ENCODE assay signal across 26 cellular contexts in the genomic region with DNA sequence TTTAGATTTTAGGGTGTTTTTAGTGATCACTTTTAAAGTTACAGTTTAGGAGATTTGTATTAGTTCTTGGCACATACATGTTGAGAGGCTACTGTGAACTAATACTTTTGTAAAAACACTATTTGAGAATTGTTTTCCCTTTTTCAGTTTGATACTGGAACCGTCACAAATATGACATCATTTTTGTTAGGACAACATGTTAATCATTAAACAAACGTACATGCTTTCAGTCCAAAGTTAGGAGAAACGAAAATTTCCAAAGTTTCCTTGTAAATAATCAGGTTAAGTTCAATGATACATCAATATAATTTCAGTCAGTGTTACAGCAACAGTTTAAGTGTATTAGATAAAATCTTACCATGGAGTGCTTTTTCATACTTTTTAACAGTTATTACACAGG. TPM values are rescaled to one million over a fixed set of nuclear protein-coding genes. Genes with fewer than 3 reads are reported as not detected.
DNase-seq lines count a peak whose midpoint lies in the region; ATAC-seq and TF ChIP-seq lines count a peak whose summit lies in the region.
"Had no signal": no experiment of that assay in that cellular context is flagged by ENCODE, and none has a peak within 500 bp of the region (broad histone marks: within the 10 kb centered on the region; RNA-seq: fewer than 3 reads in every experiment).

No MANE protein-coding gene starts in this region.

- peak overlapping the region; percentile 78 to 94 (median 87) for H3K27ac ChIP-seq in right lobe of liver
- H3K27ac ChIP-seq: BLaER1, RWPE1, vagina had no signal

- H3K27ac Mint-ChIP-seq in activated CD4-positive, alpha-beta memory T cell treated with anti-CD3 and anti-CD28 coated beads for 36 hours: peak overlapping the region; percentile 73
- no peak overlapping the region for H3K27ac Mint-ChIP-seq in activated CD4-positive, alpha-beta memory T cell treated with anti-CD3 and anti-CD28 coated beads, Interleukin-2, amount 10 ng/mL, durations not matched to agents 7 days and 5 days
- peak overlapping the region; percentile 89 for H3K27ac Mint-ChIP-seq in activated T-helper 17 cell treated with anti-CD3 and anti-CD28 coated beads, Interleukin-2, amount 50 U/mL, for 72 hours
- H3K27ac Mint-ChIP-seq: stimulated activated naive CD8-positive, alpha-beta T cell treated with anti-CD3 and anti-CD28 coated beads, Interleukin-15, amount 100 ng/mL, for 72 hours had no signal

- peaks cover 21% of the 10 kb centered on the region for H3K4me1 Mint-ChIP-seq in activated CD4-positive, alpha-beta memory T cell treated with anti-CD3 and anti-CD28 coated beads for 36 hours (ENCODE audit: low read depth)
- H3K4me1 Mint-ChIP-seq in activated CD4-positive, alpha-beta memory T cell treated with anti-CD3 and anti-CD28 coated beads, Interleukin-2, amount 10 ng/mL, durations not matched to agents 7 days and 5 days: peaks cover 29% of the 10 kb centered on the region
- no peaks in the 10 kb centered on the region for H3K4me1 Mint-ChIP-seq in activated T-helper 17 cell treated with anti-CD3 and anti-CD28 coated beads, Interleukin-2, amount 50 U/mL, for 72 hours

- no peak for ATAC-seq in activated T-helper 17 cell treated with anti-CD3 and anti-CD28 coated beads, Interleukin-2, amount 50 U/mL, for 72 hours (replicated peaks)
- ATAC-seq in right lobe of liver: peak; percentile 47 to 71 (median 55)
- no peak for ATAC-seq in GM21390 (IDR thresholded peaks at IDR 0.05; ENCODE audit: unreplicated experiment)
- ATAC-seq: naive thymus-derived CD8-positive, alpha-beta T cell; stimulated activated naive CD8-positive, alpha-beta T cell treated with anti-CD3 and anti-CD28 coated beads, Interleukin-15, amount 100 ng/mL, for 72 hours had no signal

- CTCF ChIA-PET in activated CD4-positive, alpha-beta memory T cell treated with anti-CD3 and anti-CD28 coated beads for 36 hours (lab: Charles Lee): interaction anchor here (0.7 to 1.7 kb wide), 5 partner anchors 10 to 318 kb away, joined by 3 to 7 read pairs (median 3); no protein-coding TSS in a partner anchor
- CTCF ChIA-PET in activated CD4-positive, alpha-beta memory T cell treated with anti-CD3 and anti-CD28 coated beads, Interleukin-2, amount 10 ng/mL, durations not matched to agents 7 days and 5 days (lab: Charles Lee): interaction anchor here (2.2 to 2.4 kb wide), 2 partner anchors 179 to 198 kb away, joined by 8 to 9 read pairs; no protein-coding TSS in a partner anchor

- H3K4me3 Mint-ChIP-seq in activated CD4-positive, alpha-beta memory T cell treated with anti-CD3 and anti-CD28 coated beads for 36 hours: no peak overlapping the region
- H3K4me3 Mint-ChIP-seq in activated CD4-positive, alpha-beta memory T cell treated with anti-CD3 and anti-CD28 coated beads, Interleukin-2, amount 10 ng/mL, durations not matched to agents 7 days and 5 days: no peak overlapping the region
- H3K4me3 Mint-ChIP-seq in activated T-helper 17 cell treated with anti-CD3 and anti-CD28 coated beads, Interleukin-2, amount 50 U/mL, for 72 hours: peak overlapping the region; percentile 62
- H3K4me3 Mint-ChIP-seq: immature natural killer cell; naive thymus-derived CD8-positive, alpha-beta T cell had no signal

- H3K27me3 ChIP-seq in right lobe of liver: no peaks in the 10 kb centered on the region
- H3K27me3 ChIP-seq: BLaER1, vagina had no signal

- POLR2A ChIA-PET in activated CD4-positive, alpha-beta memory T cell treated with anti-CD3 and anti-CD28 coated beads for 36 hours (lab: Charles Lee): no interaction called here
- POLR2A ChIA-PET in activated CD4-positive, alpha-beta memory T cell treated with anti-CD3 and anti-CD28 coated beads, Interleukin-2, amount 10 ng/mL, durations not matched to agents 7 days and 5 days (lab: Charles Lee): no interaction called here

- WGBS in right lobe of liver (ENCODE audit: insufficient coverage, low coverage, low lambda C conversion rate, missing lambda C conversion rate): 30% methylated on average over 3 of the region's 3 CpGs

- TF ChIP-seq POLR2A in right lobe of liver (IDR thresholded peaks at IDR 0.05): no peak

- TF ChIP-seq CTCF in right lobe of liver (IDR thresholded peaks at IDR 0.05): no peak

- peaks cover 20% of the 10 kb centered on the region for H3K36me3 Mint-ChIP-seq in activated CD4-positive, alpha-beta memory T cell treated with anti-CD3 and anti-CD28 coated beads for 36 hours
- peaks cover 42% of the 10 kb centered on the region for H3K36me3 Mint-ChIP-seq in activated CD4-positive, alpha-beta memory T cell treated with anti-CD3 and anti-CD28 coated beads, Interleukin-2, amount 10 ng/mL, durations not matched to agents 7 days and 5 days (ENCODE audit: low read depth)
- H3K36me3 Mint-ChIP-seq in activated T-helper 17 cell treated with anti-CD3 and anti-CD28 coated beads, Interleukin-2, amount 50 U/mL, for 72 hours (ENCODE audit: low read depth): peaks cover 80% of the 10 kb centered on the region

- no peaks in the 10 kb centered on the region for H3K9me3 Mint-ChIP-seq in activated CD4-positive, alpha-beta memory T cell treated with anti-CD3 and anti-CD28 coated beads for 36 hours
- no peaks in the 10 kb centered on the region for H3K9me3 Mint-ChIP-seq in activated CD4-positive, alpha-beta memory T cell treated with anti-CD3 and anti-CD28 coated beads, Interleukin-2, amount 10 ng/mL, durations not matched to agents 7 days and 5 days
- no peaks in the 10 kb centered on the region for H3K9me3 Mint-ChIP-seq in activated T-helper 17 cell treated with anti-CD3 and anti-CD28 coated beads, Interleukin-2, amount 50 U/mL, for 72 hours
- H3K9me3 Mint-ChIP-seq: activated T-helper 1 cell treated with anti-CD3 and anti-CD28 coated beads, Interleukin-12 subunit alpha, Interleukin-12 subunit beta, Interleukin-2, Interleukin-4 antibody, amounts not matched to agents 30 ng/mL and 10 ng/mL and 1 ng/mL, durations not matched to agents 14 hours and 24 hours and 36 hours; immature natural killer cell; naive thymus-derived CD8-positive, alpha-beta T cell; stimulated activated naive CD8-positive, alpha-beta T cell treated with anti-CD3 and anti-CD28 coated beads, Interleukin-15, amount 100 ng/mL, for 72 hours had no signal

- no peaks in the 10 kb centered on the region for H3K9me3 ChIP-seq in right lobe of liver
- H3K9me3 ChIP-seq: BLaER1, vagina had no signal

- intact Hi-C loops in activated CD4-positive, alpha-beta memory T cell treated with anti-CD3 and anti-CD28 coated beads for 36 hours (cut with micrococcal nuclease): loop anchor here (2.0 kb wide), 1 partner anchor 39 kb away; no protein-coding TSS in a partner anchor
- intact Hi-C loops in right lobe of liver (cut with DNase I): loop anchor here in 1 of 2 donors (10.0 kb wide), 1 partner anchor 201 kb away; no protein-coding TSS in a partner anchor

- peak overlapping the region; percentile 36 to 40 (median 39) for H3K4me3 ChIP-seq in right lobe of liver
- H3K4me3 ChIP-seq: BLaER1, smooth muscle cell, vagina had no signal

- H3K27me3 Mint-ChIP-seq in activated CD4-positive, alpha-beta memory T cell treated with anti-CD3 and anti-CD28 coated beads for 36 hours: no peaks in the 10 kb centered on the region
- no peaks in the 10 kb centered on the region for H3K27me3 Mint-ChIP-seq in activated CD4-positive, alpha-beta memory T cell treated with anti-CD3 and anti-CD28 coated beads, Interleukin-2, amount 10 ng/mL, durations not matched to agents 7 days and 5 days
- no peaks in the 10 kb centered on the region for H3K27me3 Mint-ChIP-seq in activated T-helper 17 cell treated with anti-CD3 and anti-CD28 coated beads, Interleukin-2, amount 50 U/mL, for 72 hours
- H3K27me3 Mint-ChIP-seq: naive thymus-derived CD8-positive, alpha-beta T cell; stimulated activated naive CD8-positive, alpha-beta T cell treated with anti-CD3 and anti-CD28 coated beads, Interleukin-15, amount 100 ng/mL, for 72 hours had no signal

- no peak for DNase-seq in activated CD4-positive, alpha-beta memory T cell treated with anti-CD3 and anti-CD28 coated beads for 36 hours
- DNase-seq in activated CD4-positive, alpha-beta memory T cell treated with anti-CD3 and anti-CD28 coated beads, Interleukin-2, amount 10 ng/mL, durations not matched to agents 7 days and 5 days: no peak
- DNase-seq in ACHN (peak; percentile 11), right lobe of liver (no peak), amniotic stem cell (lab: John Stamatoyannopoulos, UW) (no peak), H4 (ENCODE audit: low spot score) (no peak)
- DNase-seq: dermis blood vessel endothelial cell; HCEC 1CT; hippocampal formation; immature natural killer cell; midbrain; MV-4-11; naive thymus-derived CD8-positive, alpha-beta T cell; NCI-H1436 treated with DMSO at 0.1 percent for 48 hours; NCI-H2107; nucleus accumbens; stimulated activated CD4-positive, alpha-beta T cell treated with anti-CD3 and anti-CD28 coated beads, Interleukin-1b, Interleukin-23, amount 100 ng/mL, for 48 hours; stimulated activated CD8-positive, alpha-beta memory T cell treated with anti-CD3 and anti-CD28 coated beads, Interleukin-4, amount 100 ng/mL, for 48 hours; stimulated activated naive CD8-positive, alpha-beta T cell treated with anti-CD3 and anti-CD28 coated beads, Interleukin-15, amount 100 ng/mL, for 72 hours had no signal

- in situ Hi-C loops in ACHN (cut with HindIII; ENCODE audit: low pct_ligation_motif_present, low pct_unique_long_range_greater_than_20kb, low sequenced_read_pairs): no loop called here

- H3K36me3 ChIP-seq in right lobe of liver: peaks cover 0 to 21% (median 4%) of the 10 kb centered on the region in 4 donors

- H3K4me1 ChIP-seq in right lobe of liver: peaks cover 0 to 27% (median 9%) of the 10 kb centered on the region in 4 donors

RNA-seq across cellular contexts. Expression of gene SPECC1L, which starts 53.1 kb away (rescaled TPM):
- 10 to 100 TPM; 27.7 to 34.3 TPM for total RNA-seq in activated CD4-positive, alpha-beta memory T cell treated with anti-CD3 and anti-CD28 coated beads for 36 hours
- 10 to 100 TPM; 33.2 to 37.9 TPM for total RNA-seq in activated CD4-positive, alpha-beta memory T cell treated with anti-CD3 and anti-CD28 coated beads, Interleukin-2, amount 10 ng/mL, durations not matched to agents 7 days and 5 days
- total RNA-seq in activated T-helper 17 cell treated with anti-CD3 and anti-CD28 coated beads, Interleukin-2, amount 50 U/mL, for 72 hours: 10 to 100 TPM; 25.7 to 42.2 TPM
- total RNA-seq in right lobe of liver: 10 to 100 TPM; 16.3 to 26.4 (median 24.2) TPM
- total RNA-seq in H4 (2014; rRNA removed; shearing (Covaris generic)): 10.8 and 27.0 TPM in 2 replicates

Comparison
In these comparisons a context has a peak if more than half of its experiments do, and no peak if none do; other contexts are left out.
1. ATAC-seq: peak in right lobe of liver (4 of 4); none in activated T-helper 17 cell treated with anti-CD3 and anti-CD28 coated beads, Interleukin-2, amount 50 U/mL, for 72 hours (single experiment) and GM21390 (single experiment).